In genomic region chrX:137313627-137314026, GRCh38 we compare ENCODE assay signal across 18 cellular contexts.
"Had no signal": no experiment of that assay in that cellular context is flagged by ENCODE, and none has a peak within 500 bp of the region (broad histone marks: within the 10 kb centered on the region; RNA-seq: fewer than 3 reads in every experiment).

No MANE protein-coding gene starts in this region.

- H3K9me3 Mint-ChIP-seq: activated B cell treated with CpG ODN at 0.5 μM for 24 hours had no signal

- ATAC-seq: body of pancreas, psoas muscle, upper lobe of right lung had no signal

- H3K27ac Mint-ChIP-seq: activated B cell treated with CpG ODN at 0.5 μM for 24 hours, mesothelial cell of epicardium had no signal

- H3K27me3 Mint-ChIP-seq: activated B cell treated with CpG ODN at 0.5 μM for 24 hours had no signal

- H3K4me3 Mint-ChIP-seq: activated B cell treated with CpG ODN at 0.5 μM for 24 hours, mesothelial cell of epicardium, neural crest cell had no signal

- H3K36me3 Mint-ChIP-seq: mesothelial cell of epicardium had no signal

- H3K4me1 Mint-ChIP-seq: activated B cell treated with CpG ODN at 0.5 μM for 24 hours, mesothelial cell of epicardium, neural crest cell had no signal

- H3K4me3 ChIP-seq: body of pancreas, coronary artery, esophagus squamous epithelium, hepatocyte, lung, psoas muscle, right lobe of liver, SJSA1, stomach, testis, upper lobe of right lung had no signal

- FAIRE-seq: endothelial cell of umbilical vein had no signal

- H3K27me3 ChIP-seq: body of pancreas, esophagus squamous epithelium, hepatocyte, right lobe of liver, SJSA1, stomach, testis, upper lobe of right lung had no signal

- DNase-seq: activated B cell treated with CpG ODN at 0.5 μM for 24 hours; amygdala; body of pancreas; central memory CD4-positive, alpha-beta T cell; esophagus squamous epithelium; islet precursor cell; psoas muscle; right lobe of liver; stomach; testis; upper lobe of right lung had no signal

- H3K36me3 ChIP-seq: esophagus squamous epithelium, right lobe of liver, SJSA1, stomach, upper lobe of right lung had no signal
